ENCODE assay signal across 10 cellular contexts in the genomic region with DNA sequence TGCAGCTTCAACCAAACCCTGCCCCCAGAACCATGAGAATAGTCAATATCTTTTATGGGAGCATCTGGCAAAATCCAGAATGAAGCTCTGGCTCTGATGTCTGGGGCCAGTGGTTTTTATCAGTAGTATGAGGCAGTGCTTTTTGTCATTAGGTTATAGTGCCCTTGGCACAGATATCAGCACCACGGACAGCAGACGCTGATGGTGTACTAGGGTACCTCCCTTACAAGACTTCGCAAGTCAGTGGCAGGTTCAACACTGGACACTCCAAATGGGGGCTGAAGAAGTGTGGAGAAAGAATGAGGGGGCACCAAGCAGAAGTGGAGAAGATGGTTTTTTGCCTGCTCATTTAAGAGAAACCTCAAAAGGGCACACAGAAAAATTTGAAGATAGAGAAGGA.
DNase-seq lines count a peak whose midpoint lies in the region; ATAC-seq and TF ChIP-seq lines count a peak whose summit lies in the region.
"Had no signal": no experiment of that assay in that cellular context is flagged by ENCODE, and none has a peak within 500 bp of the region (broad histone marks: within the 10 kb centered on the region; RNA-seq: fewer than 3 reads in every experiment).

No MANE protein-coding gene starts in this region.

- H3K27ac Mint-ChIP-seq in endothelial cell (ENCODE audit: unreplicated experiment) = no peak overlapping the region

- ATAC-seq in heart left ventricle = peak in 3 of 4 donors; percentile 56 to 68 (median 58)
- no peak for ATAC-seq in Right ventricle myocardium inferior

- H3K27me3 ChIP-seq in heart left ventricle = no peaks in the 10 kb centered on the region

- intact Hi-C loops in heart left ventricle (cut with DNase I) = no loop called here
- intact Hi-C loops in Right ventricle myocardium inferior (cut with DNase I) = no loop called here

- no peak overlapping the region for H3K4me3 Mint-ChIP-seq in endothelial cell (ENCODE audit: unreplicated experiment)
- H3K4me3 Mint-ChIP-seq: CD8-positive, alpha-beta memory T cell had no signal

- H3K4me3 ChIP-seq in heart left ventricle = no peak overlapping the region
- H3K4me3 ChIP-seq: thoracic aorta had no signal

- no peak for TF ChIP-seq CTCF in heart left ventricle (IDR thresholded peaks at IDR 0.05)
- no peak for TF ChIP-seq CTCF in endothelial cell (IDR thresholded peaks at IDR 0.05; ENCODE audit: unreplicated experiment)

- H3K36me3 ChIP-seq in heart left ventricle = no peaks in the 10 kb centered on the region
- H3K36me3 ChIP-seq: thoracic aorta had no signal

- no peak for TF ChIP-seq POLR2A in heart left ventricle (IDR thresholded peaks at IDR 0.05)

- no peak overlapping the region for H3K27ac ChIP-seq in heart left ventricle
- H3K27ac ChIP-seq: thoracic aorta had no signal

- no peaks in the 10 kb centered on the region for H3K27me3 Mint-ChIP-seq in endothelial cell (ENCODE audit: unreplicated experiment)

- no peaks in the 10 kb centered on the region for H3K9me3 Mint-ChIP-seq in endothelial cell (ENCODE audit: unreplicated experiment)

- H3K4me1 ChIP-seq in heart left ventricle = no peaks in the 10 kb centered on the region

- H3K9me3 ChIP-seq in heart left ventricle = no peaks in the 10 kb centered on the region
- H3K9me3 ChIP-seq: thoracic aorta had no signal

- no peaks in the 10 kb centered on the region for H3K36me3 Mint-ChIP-seq in endothelial cell (ENCODE audit: low read depth, unreplicated experiment)
- H3K36me3 Mint-ChIP-seq: CD8-positive, alpha-beta memory T cell had no signal

- no peaks in the 10 kb centered on the region for H3K4me1 Mint-ChIP-seq in endothelial cell (ENCODE audit: unreplicated experiment)
- H3K4me1 Mint-ChIP-seq: CD8-positive, alpha-beta memory T cell had no signal

- WGBS in heart left ventricle, 4 donors = 16 to 22% (median 17%) methylated on average over 3 of the region's 3 CpGs

- DNase-seq in heart left ventricle (peak in 4 of 5 donors; percentile 17 to 28 (median 22)), Right ventricle myocardium inferior (ENCODE audit: missing footprints) (no peak), NAMALWA (ENCODE audit: low spot score) (peak; percentile 43), endothelial cell (ENCODE audit: low spot score) (peak; percentile 71), NCI-H1092 treated with DMSO at 0.1 percent for 48 hours (lab: John Stamatoyannopoulos, UW) (no peak), pons (ENCODE audit: low spot score) (no peak), inferior parietal cortex (ENCODE audit: extremely low spot score) (no peak)
- peak; percentile 28 for DNase-seq in stimulated activated CD8-positive, alpha-beta memory T cell treated with anti-CD3 and anti-CD28 coated beads, Interleukin-4, amount 100 ng/mL, for 48 hours
- DNase-seq: CD8-positive, alpha-beta memory T cell had no signal

Comparison
In these comparisons a context has a peak if more than half of its experiments do, and no peak if none do; other contexts are left out.
1. DNase-seq: peak in heart left ventricle (4 of 5), NAMALWA (single experiment), endothelial cell (single experiment) and stimulated activated CD8-positive, alpha-beta memory T cell treated with anti-CD3 and anti-CD28 coated beads, Interleukin-4, amount 100 ng/mL, for 48 hours (single experiment); none in Right ventricle myocardium inferior (single experiment), NCI-H1092 treated with DMSO at 0.1 percent for 48 hours (single experiment), pons (single experiment) and inferior parietal cortex (single experiment).